ENCODE assay signal across 8 cellular contexts in the genomic region with DNA sequence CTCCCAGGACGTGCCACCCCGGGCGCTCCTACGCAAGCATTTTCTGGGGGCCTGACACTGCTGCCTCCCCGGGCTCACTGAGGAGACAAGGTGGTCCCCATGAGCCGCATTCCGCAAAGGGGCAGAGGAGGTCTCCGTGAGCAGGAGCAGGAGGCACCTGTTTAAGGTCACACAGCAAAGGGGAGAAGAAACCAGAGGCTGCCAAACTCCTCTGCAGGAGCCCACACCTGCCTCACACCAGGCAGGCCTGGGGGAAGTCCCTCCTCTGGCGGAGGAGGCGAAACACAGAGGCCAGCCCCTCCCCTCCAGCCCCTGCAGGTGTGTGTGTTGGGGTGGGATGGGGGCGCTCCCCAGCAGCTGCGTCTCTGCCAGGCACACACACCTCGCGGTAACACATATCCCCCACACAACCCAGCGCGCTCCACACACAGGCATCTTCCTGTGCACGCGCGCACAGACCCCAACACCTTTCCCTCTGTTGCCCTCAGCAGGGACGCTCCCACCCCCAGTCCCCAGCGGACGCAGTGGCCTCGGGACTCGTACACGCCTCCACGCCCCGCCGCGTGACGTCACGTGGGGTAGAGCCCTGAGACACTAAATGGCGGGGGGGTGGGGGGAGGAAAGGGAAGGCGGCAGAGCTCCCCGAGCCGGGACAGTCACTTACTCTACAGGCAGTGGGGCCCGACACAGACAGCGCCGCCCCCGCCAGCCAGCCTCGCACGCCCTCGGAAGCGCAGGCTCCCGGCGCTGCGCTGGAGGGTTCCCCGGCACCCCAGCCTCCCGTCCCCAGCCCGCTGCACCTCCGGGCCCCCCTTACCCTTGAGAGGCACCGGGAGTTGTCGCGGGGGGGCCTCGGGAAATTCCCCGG. TPM values are rescaled to one million over a fixed set of nuclear protein-coding genes. Genes with fewer than 3 reads are reported as not detected.
DNase-seq lines count a peak whose midpoint lies in the region; ATAC-seq and TF ChIP-seq lines count a peak whose summit lies in the region.

No MANE protein-coding gene starts in this region.

- no peaks in the 10 kb centered on the region for H3K79me2 ChIP-seq in PC-9 (ENCODE audit: low read depth)

- peaks cover 24% of the 10 kb centered on the region for H3K27me3 Mint-ChIP-seq in activated naive CD4-positive, alpha-beta T cell treated with anti-CD3 and anti-CD28 coated beads for 36 hours (ENCODE audit: low read depth)
- H3K27me3 Mint-ChIP-seq in stimulated activated naive CD8-positive, alpha-beta T cell treated with anti-CD3 and anti-CD28 coated beads, Interleukin-15, Interleukin-2, amounts not matched to agents 100 ng/mL and 50 ng/mL, for 24 hours = peaks cover 34% of the 10 kb centered on the region

- peak overlapping the region; percentile 73 for H3K4me2 ChIP-seq in PC-9

- ATAC-seq in HG02852 (IDR thresholded peaks at IDR 0.05; ENCODE audit: unreplicated experiment) = peak; percentile 71

- H3K4me3 ChIP-seq in PC-9 (peak overlapping the region; percentile 43; the same call in 1 of the 2 replicates), mononuclear cell (ENCODE audit: low read length) (peak overlapping the region; percentile 26)

- H3F3A ChIP-seq in PC-9 (ENCODE audit: insufficient read depth, low read depth) = peaks cover 4% of the 10 kb centered on the region; the same call in 1 of the 2 replicates

- H3K36me3 Mint-ChIP-seq in activated naive CD4-positive, alpha-beta T cell treated with anti-CD3 and anti-CD28 coated beads for 36 hours (ENCODE audit: low read depth) = no peaks in the 10 kb centered on the region
- H3K36me3 Mint-ChIP-seq in stimulated activated naive CD8-positive, alpha-beta T cell treated with anti-CD3 and anti-CD28 coated beads, Interleukin-15, Interleukin-2, amounts not matched to agents 100 ng/mL and 50 ng/mL, for 24 hours (ENCODE audit: low read depth) = no peaks in the 10 kb centered on the region

- H3K9me2 ChIP-seq in PC-9 (ENCODE audit: insufficient read depth) = no peaks in the 10 kb centered on the region

- H3K27ac Mint-ChIP-seq in activated naive CD4-positive, alpha-beta T cell treated with anti-CD3 and anti-CD28 coated beads for 36 hours = peak overlapping the region; percentile 65
- peak overlapping the region; percentile 48 for H3K27ac Mint-ChIP-seq in stimulated activated naive CD8-positive, alpha-beta T cell treated with anti-CD3 and anti-CD28 coated beads, Interleukin-15, Interleukin-2, amounts not matched to agents 100 ng/mL and 50 ng/mL, for 24 hours

- peak overlapping the region; percentile 60; the same call in 1 of the 2 replicates for H2AFZ ChIP-seq in PC-9

- no peak for TF ChIP-seq CTCF in PC-9 (conservative IDR thresholded peaks at IDR 0.05)

- peak overlapping the region; percentile 76 for H3K4me3 Mint-ChIP-seq in activated naive CD4-positive, alpha-beta T cell treated with anti-CD3 and anti-CD28 coated beads for 36 hours
- peak overlapping the region; percentile 78 for H3K4me3 Mint-ChIP-seq in stimulated activated naive CD8-positive, alpha-beta T cell treated with anti-CD3 and anti-CD28 coated beads, Interleukin-15, Interleukin-2, amounts not matched to agents 100 ng/mL and 50 ng/mL, for 24 hours

- H3K9me3 Mint-ChIP-seq in activated naive CD4-positive, alpha-beta T cell treated with anti-CD3 and anti-CD28 coated beads for 36 hours = no peaks in the 10 kb centered on the region
- H3K9me3 Mint-ChIP-seq in stimulated activated naive CD8-positive, alpha-beta T cell treated with anti-CD3 and anti-CD28 coated beads, Interleukin-15, Interleukin-2, amounts not matched to agents 100 ng/mL and 50 ng/mL, for 24 hours = no peaks in the 10 kb centered on the region

- BruUV-seq in PC-9 (replicated peaks; lab: Mats Ljungman, UMichigan) = no TSS peak

- H3K4me1 Mint-ChIP-seq in activated naive CD4-positive, alpha-beta T cell treated with anti-CD3 and anti-CD28 coated beads for 36 hours (ENCODE audit: low read depth) = peaks cover 44% of the 10 kb centered on the region
- peaks cover 53% of the 10 kb centered on the region for H3K4me1 Mint-ChIP-seq in stimulated activated naive CD8-positive, alpha-beta T cell treated with anti-CD3 and anti-CD28 coated beads, Interleukin-15, Interleukin-2, amounts not matched to agents 100 ng/mL and 50 ng/mL, for 24 hours (ENCODE audit: low read depth)

- intact Hi-C loops in PC-9 (cut with micrococcal nuclease; ENCODE audit: unreplicated experiment) = loop anchor here (1.0 to 5.0 kb wide), 3 partner anchors 16 to 122 kb away; no protein-coding TSS in a partner anchor
- intact Hi-C loops in activated naive CD4-positive, alpha-beta T cell treated with anti-CD3 and anti-CD28 coated beads for 36 hours (cut with micrococcal nuclease) = loop anchor here (1.0 to 5.0 kb wide), 4 partner anchors 12 to 372 kb away; partner anchors contain the start of genes CNPPD1, RETREG2, TUBA4A and TUBA4B

- CTCF ChIA-PET in PC-9 (lab: Charles Lee) = no interaction called here
- CTCF ChIA-PET in activated naive CD4-positive, alpha-beta T cell treated with anti-CD3 and anti-CD28 coated beads for 36 hours (lab: Charles Lee) = interaction anchor here (0.9 to 19.0 kb wide), 3 partner anchors 8 to 100 kb away, joined by 3 to 947 read pairs (median 12); no protein-coding TSS in a partner anchor

- H3K9me3 ChIP-seq in PC-9 (ENCODE audit: insufficient read depth, low read depth) (no peaks in the 10 kb centered on the region), mononuclear cell (ENCODE audit: low read depth, low read length) (no peaks in the 10 kb centered on the region)

- H3K4me1 ChIP-seq in PC-9 (replicated peaks; ENCODE audit: insufficient read depth) (0 out of 2 replicates have a peak, but pooled peaks cover 4% of the 10 kb centered on the region), mononuclear cell (ENCODE audit: insufficient read depth, low read length) (peaks cover 48% of the 10 kb centered on the region)

- H3K27ac ChIP-seq in PC-9 = no peak overlapping the region

- H3K36me3 ChIP-seq in PC-9 (ENCODE audit: low read depth) = no peaks in the 10 kb centered on the region

- DNase-seq in DMS53 (lab: John Stamatoyannopoulos, UW) (peak; percentile 65), DMS53 treated with DMSO at 0.1 percent for 48 hours (lab: John Stamatoyannopoulos, UW; ENCODE audit: unreplicated experiment) (no peak), PC-9 (peak in 1 of 2 experiments; percentile 37), cerebellar nuclear complex (lab: John Stamatoyannopoulos, UW) (no peak)
- peak; percentile 80 for DNase-seq in activated naive CD4-positive, alpha-beta T cell treated with anti-CD3 and anti-CD28 coated beads for 36 hours

- H4K20me1 ChIP-seq in PC-9 (ENCODE audit: insufficient read depth) = no peaks in the 10 kb centered on the region

- H3K27me3 ChIP-seq in PC-9 (ENCODE audit: insufficient read depth, low read depth) (no peaks in the 10 kb centered on the region), mononuclear cell (ENCODE audit: insufficient read depth, low read length) (peaks cover 60% of the 10 kb centered on the region)

- POLR2A ChIA-PET in PC-9 (lab: Charles Lee; ENCODE audit: unreplicated experiment) = no interaction called here

RNA-seq across cellular contexts. Expression of gene WNT10A, which starts 0.5 kb away (rescaled TPM):
- total RNA-seq in PC-9 (2021) = 1.2 and 2.3 TPM in 2 replicates
- 1 to 10 TPM; 1.1 to 1.3 TPM for total RNA-seq in activated naive CD4-positive, alpha-beta T cell treated with anti-CD3 and anti-CD28 coated beads for 36 hours
- 1.5 TPM for total RNA-seq in mononuclear cell

RNA-seq across cellular contexts. Expression of gene WNT6, which starts 20.5 kb away (rescaled TPM):
- total RNA-seq in PC-9 (2021) = 0.33 and 0.45 TPM in 2 replicates
- total RNA-seq in activated naive CD4-positive, alpha-beta T cell treated with anti-CD3 and anti-CD28 coated beads for 36 hours = not detected
- total RNA-seq in mononuclear cell = not detected

RNA-seq across cellular contexts. Expression of gene PRKAG3, which starts 48.5 kb away (rescaled TPM):
- total RNA-seq in PC-9 (2021) (not detected in 2 replicates), mononuclear cell (not detected)
- not detected for total RNA-seq in activated naive CD4-positive, alpha-beta T cell treated with anti-CD3 and anti-CD28 coated beads for 36 hours

Comparison
In these comparisons a context has a peak if more than half of its experiments do, and no peak if none do; other contexts are left out.
1. DNase-seq: peak in DMS53 (single experiment) and activated naive CD4-positive, alpha-beta T cell treated with anti-CD3 and anti-CD28 coated beads for 36 hours (single experiment); none in DMS53 treated with DMSO at 0.1 percent for 48 hours (single experiment) and cerebellar nuclear complex (0 of 2).